Comparison of ENCODE assay signal across 40 cellular contexts in the genomic region with DNA sequence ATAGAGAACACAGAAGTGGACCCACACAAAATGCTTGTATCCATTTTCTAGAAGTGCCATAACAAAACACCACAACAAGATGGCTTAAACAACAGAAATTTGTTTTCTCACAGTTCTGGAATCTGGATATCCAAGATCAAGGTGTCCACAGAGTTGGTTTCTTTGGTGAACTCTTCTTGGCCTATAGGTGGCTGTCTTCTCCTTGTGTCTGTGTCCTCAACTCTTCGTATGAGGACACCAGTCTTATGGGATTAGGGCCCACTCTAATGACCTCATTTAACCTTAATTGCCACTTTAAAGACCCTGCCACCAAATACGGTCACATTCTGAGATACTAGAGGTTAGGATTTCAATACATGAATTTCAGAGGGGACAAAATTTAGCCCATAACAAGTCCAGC. TPM values are rescaled to one million over a fixed set of nuclear protein-coding genes. Genes with fewer than 3 reads are reported as not detected.
"Had no signal": no experiment of that assay in that cellular context is flagged by ENCODE, and none has a peak within 500 bp of the region (broad histone marks: within the 10 kb centered on the region; RNA-seq: fewer than 3 reads in every experiment).

No MANE protein-coding gene starts in this region.

- H3K27me3 ChIP-seq: brain microvascular endothelial cell, dorsolateral prefrontal cortex, neural progenitor cell, stomach, thyroid gland, upper lobe of left lung, vagina had no signal

- FAIRE-seq: astrocyte, endothelial cell of umbilical vein, kidney had no signal

- H3K79me2 ChIP-seq: parathyroid adenoma had no signal

- H3K4me3 Mint-ChIP-seq: activated CD4-positive, alpha-beta memory T cell treated with anti-CD3 and anti-CD28 coated beads for 36 hours; activated CD4-positive, alpha-beta T cell treated with anti-CD3 and anti-CD28 coated beads, Interleukin-2, amount 10 ng/mL, durations not matched to agents 24 days and 14 days; activated naive CD4-positive, alpha-beta T cell treated with anti-CD3 and anti-CD28 coated beads, Interleukin-2, amount 10 ng/mL, durations not matched to agents 7 days and 5 days; activated naive CD8-positive, alpha-beta T cell treated with anti-CD3 and anti-CD28 coated beads, Interleukin-2, amount 10 ng/mL, durations not matched to agents 7 days and 5 days; activated T-cell treated with anti-CD3 and anti-CD28 coated beads, Interleukin-2, amount 50 U/mL, for 24 hours; effector memory CD8-positive, alpha-beta T cell; immature natural killer cell; memory B cell; naive thymus-derived CD8-positive, alpha-beta T cell; neural progenitor cell; stimulated activated naive B cell treated with anti-CD40 and anti-IgM and Interleukin-4, amounts not matched to agents 10 μg/mL and 1 μg/mL and 100 μg/mL, for 72 hours had no signal

- H3K27ac ChIP-seq: brain microvascular endothelial cell, coronary artery, dorsolateral prefrontal cortex, neural progenitor cell, parathyroid adenoma, stomach, thyroid gland, upper lobe of left lung, vagina, WERI-Rb-1 had no signal

- H3K36me3 Mint-ChIP-seq: activated naive CD4-positive, alpha-beta T cell treated with anti-CD3 and anti-CD28 coated beads, Interleukin-2, amount 10 ng/mL, durations not matched to agents 7 days and 5 days; neural progenitor cell had no signal

- H2AFZ ChIP-seq: neural progenitor cell, parathyroid adenoma had no signal

- H3K4me3 ChIP-seq: coronary artery, dorsolateral prefrontal cortex, neural progenitor cell, stomach, thyroid gland, upper lobe of left lung, vagina had no signal

- H3K4me1 Mint-ChIP-seq: neural progenitor cell had no signal

- H3K36me3 ChIP-seq: brain microvascular endothelial cell, neural progenitor cell, stomach, thyroid gland, upper lobe of left lung, vagina, WERI-Rb-1 had no signal

- H3K4me2 ChIP-seq: neural progenitor cell had no signal

- H3K9me3 ChIP-seq: thyroid gland, vagina had no signal

- ATAC-seq: activated CD4-positive, CD25-positive, alpha-beta regulatory T cell treated with anti-CD3 and anti-CD28 coated beads, Interleukin-2, amount 50 U/mL, for 24 hours; effector memory CD8-positive, alpha-beta T cell; left colon; naive thymus-derived CD8-positive, alpha-beta T cell; right cardiac atrium; stimulated activated naive B cell treated with anti-CD40 and anti-IgM and Interleukin-4, amounts not matched to agents 10 μg/mL and 1 μg/mL and 100 μg/mL, for 72 hours had no signal

- DNase-seq: activated CD4-positive, alpha-beta memory T cell treated with anti-CD3 and anti-CD28 coated beads for 36 hours; activated CD4-positive, alpha-beta T cell treated with anti-CD3 and anti-CD28 coated beads, Interleukin-2, amount 10 ng/mL, durations not matched to agents 24 days and 14 days; activated CD8-positive, alpha-beta memory T cell treated with anti-CD3 and anti-CD28 coated beads, Interleukin-2, amount 50 U/mL, for 48 hours; activated gamma-delta T cell; activated naive CD4-positive, alpha-beta T cell treated with anti-CD3 and anti-CD28 coated beads, Interleukin-2, amount 10 ng/mL, durations not matched to agents 7 days and 5 days; activated naive CD8-positive, alpha-beta T cell treated with anti-CD3 and anti-CD28 coated beads, Interleukin-2, amount 10 ng/mL, durations not matched to agents 7 days and 5 days; activated T-cell treated with anti-CD3 and anti-CD28 coated beads, Interleukin-2, amount 50 U/mL, for 24 hours; brain microvascular endothelial cell; dorsolateral prefrontal cortex; effector memory CD8-positive, alpha-beta T cell; hypothalamus; immature natural killer cell; kidney; left colon; naive thymus-derived CD8-positive, alpha-beta T cell; occipital lobe; right cardiac atrium; stimulated activated CD4-positive, alpha-beta T cell treated with anti-CD3 and anti-CD28 coated beads, Interleukin-15, amount 100 ng/mL, for 24 hours; stimulated activated CD4-positive, alpha-beta T cell treated with anti-CD3 and anti-CD28 coated beads, Interleukin-2, amount 100 ng/mL, for 24 hours; stimulated activated naive B cell treated with anti-CD40 and anti-IgM and Interleukin-4, amounts not matched to agents 10 μg/mL and 1 μg/mL and 100 μg/mL, for 72 hours; stomach; T1000; thyroid gland; upper lobe of left lung; WERI-Rb-1 had no signal

- H3K4me1 ChIP-seq: neural progenitor cell, stomach had no signal

- H3K27me3 Mint-ChIP-seq: activated T-cell treated with anti-CD3 and anti-CD28 coated beads, Interleukin-2, amount 50 U/mL, for 24 hours; effector memory CD8-positive, alpha-beta T cell; memory B cell; naive thymus-derived CD8-positive, alpha-beta T cell had no signal

- H3K27ac Mint-ChIP-seq: activated CD4-positive, alpha-beta memory T cell treated with anti-CD3 and anti-CD28 coated beads for 36 hours; activated CD4-positive, alpha-beta T cell treated with anti-CD3 and anti-CD28 coated beads, Interleukin-2, amount 10 ng/mL, durations not matched to agents 24 days and 14 days; activated naive CD4-positive, alpha-beta T cell treated with anti-CD3 and anti-CD28 coated beads, Interleukin-2, amount 10 ng/mL, durations not matched to agents 7 days and 5 days; activated naive CD8-positive, alpha-beta T cell treated with anti-CD3 and anti-CD28 coated beads, Interleukin-2, amount 10 ng/mL, durations not matched to agents 7 days and 5 days; activated T-cell treated with anti-CD3 and anti-CD28 coated beads, Interleukin-2, amount 50 U/mL, for 24 hours; effector memory CD8-positive, alpha-beta T cell; memory B cell; naive thymus-derived CD8-positive, alpha-beta T cell; neural progenitor cell; stimulated activated naive B cell treated with anti-CD40 and anti-IgM and Interleukin-4, amounts not matched to agents 10 μg/mL and 1 μg/mL and 100 μg/mL, for 72 hours had no signal

- H3K9ac ChIP-seq: neural progenitor cell, parathyroid adenoma had no signal

RNA-seq across cellular contexts. Expression of gene C10orf71, which starts 30.8 kb away (rescaled TPM):
- total RNA-seq: activated CD4-positive, alpha-beta memory T cell treated with anti-CD3 and anti-CD28 coated beads for 36 hours; activated CD4-positive, alpha-beta T cell treated with anti-CD3 and anti-CD28 coated beads, Interleukin-2, amount 10 ng/mL, durations not matched to agents 24 days and 14 days; activated CD8-positive, alpha-beta memory T cell treated with anti-CD3 and anti-CD28 coated beads for 36 hours; activated naive CD8-positive, alpha-beta T cell treated with anti-CD3 and anti-CD28 coated beads, Interleukin-2, amount 10 ng/mL, durations not matched to agents 7 days and 5 days; astrocyte; cerebellum; endothelial cell of umbilical vein; fibroblast of lung; fibroblast of villous mesenchyme; kidney; left colon; liver; naive thymus-derived CD8-positive, alpha-beta T cell; occipital lobe; pulmonary artery endothelial cell; thyroid gland; upper lobe of left lung; vagina had no signal
- polyA plus RNA-seq: endothelial cell of umbilical vein; esophagus; fibroblast of lung; immature natural killer cell; naive thymus-derived CD8-positive, alpha-beta T cell; stomach had no signal
